1 cellular context compared by ENCODE assay signal in genomic region chr7:82678259-82678658, GRCh38.
TF ChIP-seq lines count a peak whose summit lies in the region.

No MANE protein-coding gene starts in this region.

TF ChIP-seq in HepG2, 621 proteins besides CTCF, POLR2A, EP300 and RAD21:
- no peak for TF ChIP-seq HNF1A (IDR thresholded peaks at IDR 0.05; ENCODE audit: low read depth)
- TF ChIP-seq HNF1A (CRISPR knock-in tag; IDR thresholded peaks at IDR 0.05; ENCODE audit: borderline replicate concordance): no peak
- TF ChIP-seq ZNF20 (CRISPR knock-in tag; IDR thresholded peaks at IDR 0.05): no peak
- TF ChIP-seq ZNF768 (CRISPR knock-in tag; IDR thresholded peaks at IDR 0.05): no peak
- no peak for TF ChIP-seq POGK (CRISPR knock-in tag; conservative IDR thresholded peaks at IDR 0.05)
- no peak for TF ChIP-seq NFYC (CRISPR knock-in tag; IDR thresholded peaks at IDR 0.05)
- TF ChIP-seq ELF4 (CRISPR knock-in tag; IDR thresholded peaks at IDR 0.05; ENCODE audit: borderline replicate concordance): no peak
- no peak for TF ChIP-seq ZNF441 (CRISPR knock-in tag; IDR thresholded peaks at IDR 0.05; ENCODE audit: borderline replicate concordance)
- no peak for TF ChIP-seq ZNF329 (CRISPR knock-in tag; IDR thresholded peaks at IDR 0.05; ENCODE audit: low read depth)
- no peak for TF ChIP-seq CSRNP2 (CRISPR knock-in tag; conservative IDR thresholded peaks at IDR 0.05; ENCODE audit: low read depth)
- no peak for TF ChIP-seq ZNF224 (CRISPR knock-in tag; IDR thresholded peaks at IDR 0.05)
- no peak for TF ChIP-seq ZNF572 (CRISPR knock-in tag; IDR thresholded peaks at IDR 0.05)
- no peak for TF ChIP-seq ZBTB33 (CRISPR knock-in tag; IDR thresholded peaks at IDR 0.05)
- TF ChIP-seq MTF1 (CRISPR knock-in tag; IDR thresholded peaks at IDR 0.05): no peak
- no peak for TF ChIP-seq GTF3A (CRISPR knock-in tag; conservative IDR thresholded peaks at IDR 0.05)
TF ChIP-seq in HepG2: peak in this region for 0.
